Comparison of ENCODE assay signal across 25 cellular contexts in the genomic region with DNA sequence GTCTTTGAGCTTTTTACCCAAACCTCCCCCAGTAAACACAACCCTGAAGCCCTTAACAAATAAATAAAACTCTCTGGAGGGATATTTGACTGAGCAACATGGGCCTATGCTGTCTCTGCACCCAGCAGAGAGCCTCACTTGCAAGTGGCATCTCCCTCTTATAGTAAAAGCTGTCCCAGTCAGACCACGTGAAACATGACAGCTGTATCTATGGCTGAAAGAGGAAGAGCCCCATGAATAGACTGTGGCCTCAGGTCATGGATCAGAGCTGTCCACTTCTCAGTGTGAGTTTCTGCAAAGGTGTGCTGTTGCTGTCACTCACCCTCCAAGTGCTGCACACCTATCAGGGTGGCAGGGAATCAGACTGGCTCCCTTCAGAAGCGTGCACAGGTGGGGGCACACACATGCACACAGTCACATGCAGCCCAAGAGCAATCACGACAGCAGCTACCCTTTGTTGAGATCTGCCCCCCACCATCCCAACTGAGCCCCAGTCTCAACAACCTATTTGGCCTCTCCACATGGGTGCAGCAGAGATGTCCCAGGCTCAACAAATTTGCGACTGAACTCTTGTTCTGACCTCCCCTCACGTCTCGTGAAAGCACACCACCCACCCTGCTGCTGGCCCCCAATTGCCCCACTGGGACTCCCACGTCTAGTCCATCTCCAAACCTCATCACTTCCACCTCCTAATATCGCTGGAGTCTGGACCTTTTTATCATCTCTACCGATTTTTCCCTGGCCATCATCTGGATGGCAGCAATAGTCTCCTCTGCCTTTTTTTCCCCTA. TPM values are rescaled to one million over a fixed set of nuclear protein-coding genes. Genes with fewer than 3 reads are reported as not detected.
"Had no signal": no experiment of that assay in that cellular context is flagged by ENCODE, and none has a peak within 500 bp of the region (broad histone marks: within the 10 kb centered on the region; RNA-seq: fewer than 3 reads in every experiment).

No MANE protein-coding gene starts in this region.

- H3K4me1 ChIP-seq: gastrocnemius medialis, lower lobe of right lung, psoas muscle, sigmoid colon, testis, tibial artery, upper lobe of left lung had no signal

- H3K27me3 ChIP-seq: dorsolateral prefrontal cortex, gastrocnemius medialis, ovary, sigmoid colon, testis, tibial artery, upper lobe of left lung had no signal

- H3K27ac ChIP-seq: dorsolateral prefrontal cortex, gastrocnemius medialis, lower lobe of right lung, ovary, psoas muscle, sigmoid colon, testis, tibial artery, upper lobe of left lung had no signal

- H3K36me3 ChIP-seq: gastrocnemius medialis, lower lobe of right lung, ovary, sigmoid colon, upper lobe of left lung had no signal

- FAIRE-seq: colon, keratinocyte, urothelium cell line had no signal

- H3K9me3 ChIP-seq: testis had no signal

- H3K4me3 ChIP-seq: dorsolateral prefrontal cortex, gastrocnemius medialis, lower lobe of right lung, mucosa of descending colon, ovary, psoas muscle, sigmoid colon, testis, tibial artery, upper lobe of left lung had no signal

- DNase-seq: dorsolateral prefrontal cortex; effector CD4-positive, alpha-beta T cell; gastrocnemius medialis; head of caudate nucleus; left ventricle myocardium superior; lower lobe of right lung; mucosa of descending colon; naive B cell; ovary; psoas muscle; right cardiac atrium; sigmoid colon; stimulated activated CD4-positive, alpha-beta T cell treated with anti-CD3 and anti-CD28 coated beads, Interleukin-2, amount 100 ng/mL, for 24 hours; stimulated activated CD4-positive, alpha-beta T cell treated with anti-CD3 and anti-CD28 coated beads, Interleukin-4, amount 100 ng/mL, for 24 hours; stimulated activated naive CD8-positive, alpha-beta T cell treated with anti-CD3 and anti-CD28 coated beads, Interleukin-15, Interleukin-2, amounts not matched to agents 100 U/mL and 50 U/mL, for 24 hours; substantia nigra; testis; tibial artery; upper lobe of left lung had no signal

- ATAC-seq: gastrocnemius medialis; left ventricle myocardium superior; lower lobe of right lung; mucosa of descending colon; natural killer cell treated with Interleukin-12 subunit alpha and Interleukin-12 subunit beta and Interleukin-15 and Interleukin-18, amount 100 ng/mL, for 72 hours; psoas muscle; right cardiac atrium; stimulated activated effector memory CD8-positive, alpha-beta T cell treated with anti-CD3 and anti-CD28 coated beads, Interleukin-12 subunit alpha, Interleukin-12 subunit beta, amount 100 ng/mL, for 72 hours; stimulated activated naive CD8-positive, alpha-beta T cell treated with anti-CD3 and anti-CD28 coated beads, Interleukin-15, Interleukin-2, amounts not matched to agents 100 U/mL and 50 U/mL, for 24 hours had no signal

RNA-seq across cellular contexts. Expression of a gene that starts 45.6 kb away (rescaled TPM):
- total RNA-seq: glomerular endothelial cell had no signal
